ENCODE assay signal across 13 cellular contexts in the genomic region with DNA sequence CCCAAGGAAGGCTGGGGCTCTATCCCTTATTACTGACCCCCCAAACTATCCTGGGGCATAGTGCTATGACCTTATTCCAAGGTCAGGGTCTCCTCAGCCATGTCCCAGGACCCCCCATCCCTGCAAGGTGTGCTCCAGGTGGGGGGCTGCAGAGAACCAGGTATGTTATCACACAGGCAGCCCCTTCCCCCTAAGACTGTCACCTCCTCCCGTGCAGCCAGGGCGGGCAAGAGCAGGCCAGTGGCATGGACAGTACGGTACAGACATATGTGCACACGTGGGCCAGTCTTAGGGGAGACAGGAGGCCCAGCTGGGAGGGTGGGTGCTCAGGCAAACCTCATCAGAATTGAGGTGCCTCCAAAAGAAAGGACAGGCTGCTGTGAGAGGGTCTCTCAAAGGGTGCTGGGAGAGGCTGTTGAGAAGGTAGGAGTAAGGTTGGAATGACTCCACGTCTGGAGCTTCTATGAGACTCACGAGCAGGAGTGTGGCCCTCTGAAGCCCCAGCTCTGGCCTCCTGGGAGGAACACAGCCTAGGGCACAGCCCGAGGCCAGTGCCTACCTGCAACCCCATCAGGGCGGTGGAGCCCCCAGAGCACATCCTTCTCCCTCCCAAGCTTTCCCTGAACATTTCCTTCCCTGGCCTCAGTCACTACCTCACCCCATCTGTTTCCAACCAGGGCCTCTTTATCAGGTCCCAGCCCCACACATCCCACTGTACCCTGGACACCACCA. TPM values are rescaled to one million over a fixed set of nuclear protein-coding genes. Genes with fewer than 3 reads are reported as not detected.
DNase-seq lines count a peak whose midpoint lies in the region; ATAC-seq and TF ChIP-seq lines count a peak whose summit lies in the region.
"Had no signal": no experiment of that assay in that cellular context is flagged by ENCODE, and none has a peak within 500 bp of the region (broad histone marks: within the 10 kb centered on the region; RNA-seq: fewer than 3 reads in every experiment).

No MANE protein-coding gene starts in this region.

- TF ChIP-seq EP300 in esophagus muscularis mucosa (IDR thresholded peaks at IDR 0.05), result no peak

- H3K4me3 ChIP-seq in esophagus muscularis mucosa, result no peak overlapping the region
- no peak overlapping the region for H3K4me3 ChIP-seq in skeletal muscle tissue (ENCODE audit: low read length in 3 of 3)

- H3K9ac ChIP-seq in skeletal muscle tissue (ENCODE audit: low read depth in 1 of 3, low read length in 3 of 3), result no peak overlapping the region

- H3K9me3 ChIP-seq in esophagus muscularis mucosa (no peaks in the 10 kb centered on the region), skeletal muscle tissue (ENCODE audit: control insufficient read depth in 3 of 3, low read length in 3 of 3) (no peaks in the 10 kb centered on the region)

- intact Hi-C loops in esophagus muscularis mucosa (cut with DNase I), result no loop called here

- H3K36me3 ChIP-seq in esophagus muscularis mucosa (peaks cover 28 to 46% (median 42%) of the 10 kb centered on the region in 4 donors), skeletal muscle tissue (ENCODE audit: control insufficient read depth in 3 of 3, insufficient read depth in 3 of 3, low read length in 3 of 3) (peaks cover 27 to 39% (median 36%) of the 10 kb centered on the region in 3 donors)

- H3K27ac ChIP-seq in esophagus muscularis mucosa (replicated peaks in 1 of 4), result peak overlapping the region; percentile 70 to 84 (median 78)
- peak overlapping the region; percentile 97 for H3K27ac ChIP-seq in skeletal muscle tissue (ENCODE audit: low read depth, low read length)

- TF ChIP-seq POLR2A in esophagus muscularis mucosa (IDR thresholded peaks at IDR 0.05; ENCODE audit: low read depth), result no peak

- peaks cover 0 to 38% (median 0%) of the 10 kb centered on the region in 4 donors for H3K27me3 ChIP-seq in esophagus muscularis mucosa
- H3K27me3 ChIP-seq in skeletal muscle tissue (ENCODE audit: control insufficient read depth in 3 of 3, insufficient read depth in 3 of 3, low read length in 3 of 3), result peaks cover 0 to 6% (median 0%) of the 10 kb centered on the region in 3 donors

- no peak for ATAC-seq in GM18867 (IDR thresholded peaks at IDR 0.05; ENCODE audit: unreplicated experiment)

- WGBS in esophagus muscularis mucosa, result 87% methylated on average over 5 of the region's 8 CpGs

- H3K4me1 ChIP-seq in esophagus muscularis mucosa, result peaks cover 40 to 72% (median 47%) of the 10 kb centered on the region in 4 donors
- peaks cover 62 to 75% (median 75%) of the 10 kb centered on the region in 3 donors for H3K4me1 ChIP-seq in skeletal muscle tissue (ENCODE audit: control insufficient read depth in 3 of 3, insufficient read depth in 3 of 3, low read length in 3 of 3)

- no peak for TF ChIP-seq CTCF in esophagus muscularis mucosa (IDR thresholded peaks at IDR 0.05)

- no peak for DNase-seq in esophagus muscularis mucosa (ENCODE audit: extremely low spot score)
- DNase-seq in anterior cingulate cortex (lab: John Stamatoyannopoulos, UW), result no peak
- no peak for DNase-seq in SK-N-DZ (ENCODE audit: low spot score)
- DNase-seq: DMS53, NCI-H526 treated with DMSO at 0.1 percent for 48 hours, T-helper 2 cell had no signal

TF ChIP-seq in PFSK-1, 5 proteins besides CTCF, POLR2A, EP300 and RAD21:
- TF ChIP-seq POLR2AphosphoS5 (IDR thresholded peaks at IDR 0.05; ENCODE audit: low read depth, low read length) (0 out of 2 replicates have a peak, but pooled peaks have one; percentile 19), TAF1 (IDR thresholded peaks at IDR 0.05; ENCODE audit: borderline replicate concordance, insufficient read depth, low read length) (no peak)

RNA-seq across cellular contexts. Expression of gene COL7A1, which starts 1.7 kb away (rescaled TPM):
- polyA plus RNA-seq in PFSK-1 (2012; ENCODE audit: insufficient read length, low read depth), result 5.7 TPM
- 1 to 10 TPM; 1.2 to 2.9 (median 2.1) TPM for total RNA-seq in esophagus muscularis mucosa
- 2.1 TPM for total RNA-seq in skeletal muscle tissue
- polyA plus RNA-seq in SK-N-DZ (2014; cell fraction: cytosol; rRNA removed), result 1.7 and 2.0 TPM in 2 replicates
- 67.2 and 69.4 TPM in 2 replicates for polyA plus RNA-seq in SK-N-DZ (2014; cell fraction: nucleus; rRNA removed)

RNA-seq across cellular contexts. Expression of gene UQCRC1, which starts 12.6 kb away (rescaled TPM):
- polyA plus RNA-seq in PFSK-1 (2012; ENCODE audit: insufficient read length, low read depth), result 523 TPM
- total RNA-seq in esophagus muscularis mucosa, result 100 to 1,000 TPM; 265 to 340 (median 295) TPM
- total RNA-seq in skeletal muscle tissue, result 182 TPM
- 271 and 392 TPM in 2 replicates for polyA plus RNA-seq in SK-N-DZ (2014; cell fraction: cytosol; rRNA removed)
- 352 and 389 TPM in 2 replicates for polyA plus RNA-seq in SK-N-DZ (2014; cell fraction: nucleus; rRNA removed)

RNA-seq across cellular contexts. Expression of gene TMEM89, which starts 24.7 kb away (rescaled TPM):
- polyA plus RNA-seq in PFSK-1 (2012; ENCODE audit: insufficient read length, low read depth), result not detected
- total RNA-seq in esophagus muscularis mucosa (not detected), skeletal muscle tissue (not detected)
- not detected in 2 replicates for polyA plus RNA-seq in SK-N-DZ (2014; cell fraction: cytosol; rRNA removed)
- 2.2 TPM in 1 of 2 replicates, not detected in the other for polyA plus RNA-seq in SK-N-DZ (2014; cell fraction: nucleus; rRNA removed)
- total RNA-seq: H4, M059J, mucosa of gallbladder, subcutaneous adipose tissue had no signal

RNA-seq across cellular contexts. Expression of gene UCN2, which starts 33.3 kb away (rescaled TPM):
- 0.36 TPM for polyA plus RNA-seq in PFSK-1 (2012; ENCODE audit: insufficient read length, low read depth)
- total RNA-seq in esophagus muscularis mucosa (not detected), skeletal muscle tissue (not detected)
- 0.12 and 0.17 TPM in 2 replicates for polyA plus RNA-seq in SK-N-DZ (2014; cell fraction: cytosol; rRNA removed)
- 2.7 and 4.9 TPM in 2 replicates for polyA plus RNA-seq in SK-N-DZ (2014; cell fraction: nucleus; rRNA removed)
- total RNA-seq: mucosa of gallbladder, subcutaneous adipose tissue had no signal

RNA-seq across cellular contexts. Expression of gene SLC26A6, which starts 38.4 kb away (rescaled TPM):
- polyA plus RNA-seq in PFSK-1 (2012; ENCODE audit: insufficient read length, low read depth), result 31.3 TPM
- 10 to 100 TPM in 2 of 4 donors, 1 to 10 TPM in 2; 6.1 to 11.7 (median 8.8) TPM for total RNA-seq in esophagus muscularis mucosa
- 9.4 TPM for total RNA-seq in skeletal muscle tissue
- polyA plus RNA-seq in SK-N-DZ (2014; cell fraction: cytosol; rRNA removed), result 12.9 and 22.5 TPM in 2 replicates
- 180 and 245 TPM in 2 replicates for polyA plus RNA-seq in SK-N-DZ (2014; cell fraction: nucleus; rRNA removed)
